Comparison of ENCODE assay signal across 7 cellular contexts in genomic region chr1:192550922-192551534, GRCh38. TPM values are rescaled to one million over a fixed set of nuclear protein-coding genes. Genes with fewer than 3 reads are reported as not detected.
DNase-seq lines count a peak whose midpoint lies in the region; ATAC-seq and TF ChIP-seq lines count a peak whose summit lies in the region.

No MANE protein-coding gene starts in this region.

- WGBS in esophagus squamous epithelium, 2 donors, result 34 to 47% methylated on average over 2 of the region's 2 CpGs

- DNase-seq in NOMO-1 (lab: John Stamatoyannopoulos, UW; ENCODE audit: unreplicated experiment in 2 of 2) (peak; percentile 52 to 87), esophagus squamous epithelium (lab: John Stamatoyannopoulos, UW) (no peak), 8988T (no peak), NCI-H2171 treated with DMSO at 0.1 percent for 48 hours (lab: John Stamatoyannopoulos, UW) (no peak), ureter (ENCODE audit: low spot score) (no peak)

- H3K4me1 ChIP-seq in esophagus squamous epithelium, result peaks cover 0 to 5% (median 0%) of the 10 kb centered on the region in 3 donors

- no peaks in the 10 kb centered on the region for H3K36me3 ChIP-seq in esophagus squamous epithelium

- H3K9me3 ChIP-seq in esophagus squamous epithelium, result no peaks in the 10 kb centered on the region

- peak overlapping the region in 3 of 4 donors; percentile 3 to 66 (median 35) for H3K27ac ChIP-seq in esophagus squamous epithelium

- H3K4me3 ChIP-seq in esophagus squamous epithelium, result no peak overlapping the region

- intact Hi-C loops in esophagus squamous epithelium (cut with DNase I), result no loop called here

- TF ChIP-seq POLR2A in esophagus squamous epithelium (IDR thresholded peaks at IDR 0.05), result no peak

- ATAC-seq in GM18861 (IDR thresholded peaks at IDR 0.05; ENCODE audit: unreplicated experiment) (peak; percentile 46), HG02678 (IDR thresholded peaks at IDR 0.05; ENCODE audit: unreplicated experiment) (peak; percentile 62)

- no peak for TF ChIP-seq CTCF in esophagus squamous epithelium (IDR thresholded peaks at IDR 0.05)

- no peaks in the 10 kb centered on the region for H3K27me3 ChIP-seq in esophagus squamous epithelium

RNA-seq across cellular contexts. Expression of gene RGS1, which starts 24.5 kb away (rescaled TPM):
- total RNA-seq in esophagus squamous epithelium (10 to 100 TPM in 3 of 4 donors, 1 to 10 TPM in 1; 7.4 to 55.9 (median 22.6) TPM), ureter (50.0 TPM)

Comparison
In these comparisons a context has a peak if more than half of its experiments do, and no peak if none do; other contexts are left out.
1. DNase-seq: peak in NOMO-1 (2 of 2); none in esophagus squamous epithelium (single experiment), 8988T (single experiment), NCI-H2171 treated with DMSO at 0.1 percent for 48 hours (single experiment) and ureter (single experiment).